Comparison of ENCODE assay signal across 29 cellular contexts in genomic region chr7:12517451-12517850, GRCh38.
"Had no signal": no experiment of that assay in that cellular context is flagged by ENCODE, and none has a peak within 500 bp of the region (broad histone marks: within the 10 kb centered on the region; RNA-seq: fewer than 3 reads in every experiment).

No MANE protein-coding gene starts in this region.

- H3K36me3 ChIP-seq: stomach, suprapubic skin, thoracic aorta, thyroid gland, tibial artery, tibial nerve, transverse colon, upper lobe of left lung, upper lobe of right lung, uterus, vagina had no signal

- H3K9me3 ChIP-seq: suprapubic skin, testis, thoracic aorta, thyroid gland, transverse colon, upper lobe of right lung, uterus, vagina had no signal

- H3K27me3 Mint-ChIP-seq: type B pancreatic cell had no signal

- H3K4me3 ChIP-seq: stomach, suprapubic skin, testis, thoracic aorta, thyroid gland, tibial artery, tibial nerve, transverse colon, upper lobe of left lung, upper lobe of right lung, uterus, vagina had no signal

- FAIRE-seq: urothelium cell line had no signal

- ATAC-seq: stimulated activated effector memory CD8-positive, alpha-beta T cell treated with anti-CD3 and anti-CD28 coated beads, Interleukin-12 subunit alpha, Interleukin-12 subunit beta, amount 100 ng/mL, for 72 hours; stimulated activated memory B cell treated with anti-CD40 and anti-IgM and Interleukin-4, amounts not matched to agents 10 μg/mL and 1 μg/mL and 100 μg/mL, for 72 hours; stimulated activated naive B cell treated with anti-CD40 and anti-IgM and Interleukin-4, amounts not matched to agents 10 μg/mL and 1 μg/mL and 100 μg/mL, for 72 hours; stimulated activated naive CD8-positive, alpha-beta T cell treated with anti-CD3 and anti-CD28 coated beads, Interleukin-15, amount 100 ng/mL, for 72 hours; stimulated activated naive CD8-positive, alpha-beta T cell treated with anti-CD3 and anti-CD28 coated beads, Interleukin-15, Interleukin-2, amounts not matched to agents 100 U/mL and 50 U/mL, for 24 hours had no signal

- H3K27me3 ChIP-seq: stomach, suprapubic skin, testis, thyroid gland, tibial artery, tibial nerve, transverse colon, upper lobe of right lung, uterus, vagina had no signal

- H3K4me1 Mint-ChIP-seq: stimulated activated effector memory CD8-positive, alpha-beta T cell treated with anti-CD3 and anti-CD28 coated beads, Interleukin-12 subunit alpha, Interleukin-12 subunit beta, amount 100 ng/mL, for 72 hours; stimulated activated memory B cell treated with anti-CD40 and anti-IgM and Interleukin-4, amounts not matched to agents 10 μg/mL and 1 μg/mL and 100 μg/mL, for 72 hours; stimulated activated naive B cell treated with anti-CD40 and anti-IgM and Interleukin-4, amounts not matched to agents 10 μg/mL and 1 μg/mL and 100 μg/mL, for 72 hours; stimulated activated naive CD8-positive, alpha-beta T cell treated with anti-CD3 and anti-CD28 coated beads, Interleukin-15, amount 100 ng/mL, for 72 hours had no signal

- H3K4me1 ChIP-seq: stomach, suprapubic skin, testis, thyroid gland, tibial artery, tibial nerve, transverse colon, upper lobe of left lung, upper lobe of right lung, uterus, vagina had no signal

- H3K4me3 Mint-ChIP-seq: stimulated activated effector memory CD8-positive, alpha-beta T cell treated with anti-CD3 and anti-CD28 coated beads, Interleukin-12 subunit alpha, Interleukin-12 subunit beta, amount 100 ng/mL, for 72 hours; stimulated activated memory B cell treated with anti-CD40 and anti-IgM and Interleukin-4, amounts not matched to agents 10 μg/mL and 1 μg/mL and 100 μg/mL, for 72 hours; stimulated activated naive B cell treated with anti-CD40 and anti-IgM and Interleukin-4, amounts not matched to agents 10 μg/mL and 1 μg/mL and 100 μg/mL, for 72 hours; stimulated activated naive CD8-positive, alpha-beta T cell treated with anti-CD3 and anti-CD28 coated beads, Interleukin-15, amount 100 ng/mL, for 72 hours; stimulated activated naive CD8-positive, alpha-beta T cell treated with anti-CD3 and anti-CD28 coated beads, Interleukin-15, Interleukin-2, amounts not matched to agents 100 ng/mL and 50 ng/mL, for 24 hours; type B pancreatic cell had no signal

- H3K27ac Mint-ChIP-seq: stimulated activated effector memory CD8-positive, alpha-beta T cell treated with anti-CD3 and anti-CD28 coated beads, Interleukin-12 subunit alpha, Interleukin-12 subunit beta, amount 100 ng/mL, for 72 hours; stimulated activated memory B cell treated with anti-CD40 and anti-IgM and Interleukin-4, amounts not matched to agents 10 μg/mL and 1 μg/mL and 100 μg/mL, for 72 hours; stimulated activated naive B cell treated with anti-CD40 and anti-IgM and Interleukin-4, amounts not matched to agents 10 μg/mL and 1 μg/mL and 100 μg/mL, for 72 hours; stimulated activated naive CD8-positive, alpha-beta T cell treated with anti-CD3 and anti-CD28 coated beads, Interleukin-15, amount 100 ng/mL, for 72 hours; stimulated activated naive CD8-positive, alpha-beta T cell treated with anti-CD3 and anti-CD28 coated beads, Interleukin-15, Interleukin-2, amounts not matched to agents 100 ng/mL and 50 ng/mL, for 24 hours; type B pancreatic cell had no signal

- DNase-seq: stimulated activated CD4-positive, alpha-beta T cell treated with anti-CD3 and anti-CD28 coated beads, Interleukin-2, amount 100 ng/mL, for 48 hours; stimulated activated CD4-positive, alpha-beta T cell treated with anti-CD3 and anti-CD28 coated beads, Interleukin-4, amount 100 ng/mL, for 1 hour; stimulated activated CD4-positive, alpha-beta T cell treated with anti-CD3 and anti-CD28 coated beads, Interleukin-4, amount 100 ng/mL, for 24 hours; stimulated activated CD4-positive, alpha-beta T cell treated with anti-CD3 and anti-CD28 coated beads, Interleukin-4, amount 100 ng/mL, for 4 hours; stimulated activated CD8-positive, alpha-beta memory T cell treated with anti-CD3 and anti-CD28 coated beads, Interleukin-4, amount 100 ng/mL, for 48 hours; stimulated activated naive B cell treated with anti-CD40 and anti-IgM and Interleukin-4, amounts not matched to agents 10 μg/mL and 1 μg/mL and 100 μg/mL, for 72 hours; stimulated activated naive CD4-positive, alpha-beta T cell; stimulated activated naive CD4-positive, alpha-beta T cell treated with Interleukin-2 at 50 U/mL for 16 hours; stimulated activated naive CD8-positive, alpha-beta T cell treated with anti-CD3 and anti-CD28 coated beads, Interleukin-15, amount 100 ng/mL, for 72 hours; stimulated activated naive CD8-positive, alpha-beta T cell treated with anti-CD3 and anti-CD28 coated beads, Interleukin-15, Interleukin-2, amounts not matched to agents 100 U/mL and 50 U/mL, for 24 hours; stomach; substantia nigra; testis; thyroid gland; tibial artery; transverse colon; trophoblast cell; upper lobe of left lung; upper lobe of right lung; uterus had no signal

- H3K36me3 Mint-ChIP-seq: stimulated activated effector memory CD8-positive, alpha-beta T cell treated with anti-CD3 and anti-CD28 coated beads, Interleukin-12 subunit alpha, Interleukin-12 subunit beta, amount 100 ng/mL, for 72 hours had no signal

- H3K27ac ChIP-seq: stomach, suprapubic skin, testis, thoracic aorta, thyroid gland, tibial artery, tibial nerve, transverse colon, upper lobe of left lung, upper lobe of right lung, uterus, vagina had no signal
